6 cellular contexts compared by ENCODE assay signal in the genomic region with DNA sequence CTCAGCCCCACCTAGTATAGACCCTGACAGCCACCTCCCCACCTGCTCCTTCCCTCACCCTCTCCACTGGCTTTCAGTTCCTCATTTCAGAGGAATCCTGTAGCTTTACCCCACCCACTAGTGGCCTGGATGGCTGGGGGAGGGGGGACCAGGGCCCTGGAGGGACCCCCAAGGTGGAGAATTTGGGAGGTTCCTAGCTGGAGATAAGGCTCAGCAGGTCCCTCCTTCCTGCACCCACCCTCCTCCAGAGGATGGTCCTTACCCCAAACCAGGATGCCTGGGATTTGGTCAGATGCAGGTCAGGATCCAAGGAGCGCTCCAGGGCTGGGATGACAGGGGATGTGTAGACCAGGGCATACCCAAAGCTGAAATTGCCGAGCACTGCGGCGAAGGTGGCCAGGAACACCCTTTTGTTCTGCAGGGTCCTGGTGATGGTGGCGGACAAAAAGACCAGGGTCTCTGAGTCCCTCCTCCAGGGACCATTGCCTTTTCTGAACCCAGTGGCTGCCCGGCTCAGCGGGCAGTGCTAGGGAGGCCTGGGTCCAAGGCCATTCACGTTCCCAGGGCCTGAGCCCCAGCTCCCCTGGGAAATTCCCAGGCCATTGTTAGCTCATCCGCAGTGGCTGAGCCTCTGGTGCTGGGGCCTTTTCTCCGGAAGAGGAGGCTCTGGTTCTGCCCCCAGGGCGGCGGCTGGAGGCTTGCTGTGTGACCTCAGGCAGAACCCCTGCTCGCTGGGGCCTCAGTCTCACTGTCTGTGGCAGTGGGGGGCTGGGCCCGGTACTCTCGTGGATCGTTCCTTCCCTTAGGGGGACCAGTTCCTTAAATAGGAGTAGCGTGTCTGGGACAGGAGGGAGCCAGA. TPM values are rescaled to one million over a fixed set of nuclear protein-coding genes. Genes with fewer than 3 reads are reported as not detected.
A peak's percentile ranks its signal among the peaks of the same experiment; 100 is the strongest.
DNase-seq lines count a peak whose midpoint lies in the region; ATAC-seq, FAIRE-seq and TF ChIP-seq lines count a peak whose summit lies in the region.

No MANE protein-coding gene starts in this region.

- no peak for TF ChIP-seq CTCF in bronchial epithelial cell (IDR thresholded peaks at IDR 0.05; ENCODE audit: insufficient read depth, low read length, severe bottlenecking)

- peak overlapping the region; percentile 46 for H3K27ac Mint-ChIP-seq in activated CD4-positive, alpha-beta T cell treated with anti-CD3 and anti-CD28 coated beads, Interleukin-2, amount 10 ng/mL, durations not matched to agents 7 days and 5 days
- H3K27ac Mint-ChIP-seq in natural killer cell treated with Interleukin-12 subunit alpha and Interleukin-12 subunit beta and Interleukin-15 and Interleukin-18, amount 100 ng/mL, for 72 hours = no peak overlapping the region

- no peak for FAIRE-seq in bronchial epithelial cell (lab: Jason Lieb, UNC)

- CTCF ChIA-PET in activated CD4-positive, alpha-beta T cell treated with anti-CD3 and anti-CD28 coated beads, Interleukin-2, amount 10 ng/mL, durations not matched to agents 7 days and 5 days (lab: Charles Lee) = interaction anchor here (1.0 to 1.6 kb wide), 3 partner anchors 9 to 19 kb away, joined by 3 to 6 read pairs (median 6); no protein-coding TSS in a partner anchor

- POLR2A ChIA-PET in activated CD4-positive, alpha-beta T cell treated with anti-CD3 and anti-CD28 coated beads, Interleukin-2, amount 10 ng/mL, durations not matched to agents 7 days and 5 days (lab: Charles Lee) = no interaction called here

- H3K27me3 ChIP-seq in bronchial epithelial cell (ENCODE audit: control insufficient read depth, insufficient read depth, low read length) = no peaks in the 10 kb centered on the region

- no peaks in the 10 kb centered on the region for H3K36me3 Mint-ChIP-seq in activated CD4-positive, alpha-beta T cell treated with anti-CD3 and anti-CD28 coated beads, Interleukin-2, amount 10 ng/mL, durations not matched to agents 7 days and 5 days (ENCODE audit: low read depth)
- H3K36me3 Mint-ChIP-seq in natural killer cell treated with Interleukin-12 subunit alpha and Interleukin-12 subunit beta and Interleukin-15 and Interleukin-18, amount 100 ng/mL, for 72 hours = no peaks in the 10 kb centered on the region

- H3K4me1 Mint-ChIP-seq in activated CD4-positive, alpha-beta T cell treated with anti-CD3 and anti-CD28 coated beads, Interleukin-2, amount 10 ng/mL, durations not matched to agents 7 days and 5 days = peaks cover 13% of the 10 kb centered on the region
- peaks cover 0 to 13% of the 10 kb centered on the region in 2 donors for H3K4me1 Mint-ChIP-seq in natural killer cell treated with Interleukin-12 subunit alpha and Interleukin-12 subunit beta and Interleukin-15 and Interleukin-18, amount 100 ng/mL, for 72 hours (ENCODE audit: low read depth in 2 of 2)

- peak; percentile 24 for ATAC-seq in HG03571 (IDR thresholded peaks at IDR 0.05; ENCODE audit: unreplicated experiment)
- ATAC-seq in natural killer cell treated with Interleukin-12 subunit alpha and Interleukin-12 subunit beta and Interleukin-15 and Interleukin-18, amount 100 ng/mL, for 72 hours = peak; percentile 13 to 17

- peak overlapping the region; percentile 54 for H3K4me3 ChIP-seq in bronchial epithelial cell (ENCODE audit: low read depth, low read length)

- no peak for DNase-seq in activated CD4-positive, alpha-beta T cell treated with anti-CD3 and anti-CD28 coated beads, Interleukin-2, amount 10 ng/mL, durations not matched to agents 7 days and 5 days
- no peak for DNase-seq in activated CD4-positive, alpha-beta T cell treated with anti-CD3 and anti-CD28 coated beads, Interleukin-2, amount 50 U/mL, for 4 hours
- DNase-seq in bronchial epithelial cell (ENCODE audit: low read depth) = peak; percentile 23
- no peak for DNase-seq in natural killer cell treated with Interleukin-12 subunit alpha and Interleukin-12 subunit beta and Interleukin-15 and Interleukin-18, amount 100 ng/mL, for 72 hours (ENCODE audit: low spot score)
- DNase-seq in NCI-H2029 treated with DMSO at 0.1 percent for 48 hours (lab: John Stamatoyannopoulos, UW) = no peak

- peaks cover 4% of the 10 kb centered on the region for H3K36me3 ChIP-seq in bronchial epithelial cell (ENCODE audit: control insufficient read depth, insufficient read depth, low read length)

- no peak overlapping the region for H3K4me3 Mint-ChIP-seq in activated CD4-positive, alpha-beta T cell treated with anti-CD3 and anti-CD28 coated beads, Interleukin-2, amount 10 ng/mL, durations not matched to agents 7 days and 5 days
- H3K4me3 Mint-ChIP-seq in natural killer cell treated with Interleukin-12 subunit alpha and Interleukin-12 subunit beta and Interleukin-15 and Interleukin-18, amount 100 ng/mL, for 72 hours = peak overlapping the region; percentile 76

- no peaks in the 10 kb centered on the region for H3K9me3 Mint-ChIP-seq in activated CD4-positive, alpha-beta T cell treated with anti-CD3 and anti-CD28 coated beads, Interleukin-2, amount 10 ng/mL, durations not matched to agents 7 days and 5 days
- no peaks in the 10 kb centered on the region for H3K9me3 Mint-ChIP-seq in natural killer cell treated with Interleukin-12 subunit alpha and Interleukin-12 subunit beta and Interleukin-15 and Interleukin-18, amount 100 ng/mL, for 72 hours

- peaks cover 9% of the 10 kb centered on the region for H3K27me3 Mint-ChIP-seq in activated CD4-positive, alpha-beta T cell treated with anti-CD3 and anti-CD28 coated beads, Interleukin-2, amount 10 ng/mL, durations not matched to agents 7 days and 5 days
- H3K27me3 Mint-ChIP-seq in natural killer cell treated with Interleukin-12 subunit alpha and Interleukin-12 subunit beta and Interleukin-15 and Interleukin-18, amount 100 ng/mL, for 72 hours = peaks cover 0 to 2% of the 10 kb centered on the region in 2 donors

RNA-seq across cellular contexts. Expression of a gene that starts 0.7 kb away (rescaled TPM):
- total RNA-seq in activated CD4-positive, alpha-beta T cell treated with anti-CD3 and anti-CD28 coated beads, Interleukin-2, amount 10 ng/mL, durations not matched to agents 7 days and 5 days = 1 to 10 TPM; 1.6 to 2.0 TPM
- total RNA-seq in bronchial epithelial cell = 2.6 and 2.9 TPM in 2 replicates
- 10 to 100 TPM; 15.0 to 42.3 TPM for total RNA-seq in natural killer cell treated with Interleukin-12 subunit alpha and Interleukin-12 subunit beta and Interleukin-15 and Interleukin-18, amount 100 ng/mL, for 72 hours

RNA-seq across cellular contexts. Expression of a gene that starts 18.4 kb away (rescaled TPM):
- 1 to 10 TPM in 1 of 2 experiments, under 1 TPM in 1; 0.75 to 1.3 TPM for total RNA-seq in activated CD4-positive, alpha-beta T cell treated with anti-CD3 and anti-CD28 coated beads, Interleukin-2, amount 10 ng/mL, durations not matched to agents 7 days and 5 days
- 5.5 and 9.2 TPM in 2 replicates for total RNA-seq in bronchial epithelial cell
- 1 to 10 TPM; 2.4 to 7.0 TPM for total RNA-seq in natural killer cell treated with Interleukin-12 subunit alpha and Interleukin-12 subunit beta and Interleukin-15 and Interleukin-18, amount 100 ng/mL, for 72 hours

RNA-seq across cellular contexts. Expression of a gene that starts 46.5 kb away (rescaled TPM):
- not detected for total RNA-seq in activated CD4-positive, alpha-beta T cell treated with anti-CD3 and anti-CD28 coated beads, Interleukin-2, amount 10 ng/mL, durations not matched to agents 7 days and 5 days
- total RNA-seq in bronchial epithelial cell = not detected in 2 replicates
- total RNA-seq in natural killer cell treated with Interleukin-12 subunit alpha and Interleukin-12 subunit beta and Interleukin-15 and Interleukin-18, amount 100 ng/mL, for 72 hours = not detected

RNA-seq across cellular contexts. Expression of a gene that starts 56.1 kb away (rescaled TPM):
- 1 to 10 TPM; 2.3 to 3.0 TPM for total RNA-seq in activated CD4-positive, alpha-beta T cell treated with anti-CD3 and anti-CD28 coated beads, Interleukin-2, amount 10 ng/mL, durations not matched to agents 7 days and 5 days
- 0.53 and 1.0 TPM in 2 replicates for total RNA-seq in bronchial epithelial cell
- total RNA-seq in natural killer cell treated with Interleukin-12 subunit alpha and Interleukin-12 subunit beta and Interleukin-15 and Interleukin-18, amount 100 ng/mL, for 72 hours = 1 to 10 TPM in 1 of 2 donors, under 1 TPM in 1; 0.67 to 1.1 TPM

RNA-seq across cellular contexts. Expression of a gene that starts 56.3 kb away (rescaled TPM):
- not detected for total RNA-seq in activated CD4-positive, alpha-beta T cell treated with anti-CD3 and anti-CD28 coated beads, Interleukin-2, amount 10 ng/mL, durations not matched to agents 7 days and 5 days
- total RNA-seq in bronchial epithelial cell = not detected in 2 replicates
- total RNA-seq in natural killer cell treated with Interleukin-12 subunit alpha and Interleukin-12 subunit beta and Interleukin-15 and Interleukin-18, amount 100 ng/mL, for 72 hours = not detected
